In the genomic region with DNA sequence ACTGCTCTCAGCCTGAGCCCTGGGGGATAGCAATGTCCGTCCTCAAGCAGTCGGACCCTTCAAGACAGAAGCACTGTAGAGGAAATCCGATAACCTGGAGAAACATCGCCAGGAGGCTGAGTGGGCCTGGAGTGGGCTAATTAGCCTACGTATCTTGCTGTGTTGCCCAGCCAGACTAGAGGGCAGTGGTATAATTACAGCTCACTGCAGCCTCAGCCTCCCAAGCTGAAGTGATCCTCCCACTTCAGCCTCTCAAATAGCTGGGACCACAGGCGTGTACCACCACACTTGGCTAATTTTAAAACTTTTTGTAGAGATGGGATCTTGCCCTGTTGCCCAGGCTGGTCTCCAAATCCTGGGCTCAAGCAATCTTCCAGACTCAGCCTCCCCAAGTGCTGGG, we compare ENCODE assay signal across 2 cellular contexts.
A peak's percentile ranks its signal among the peaks of the same experiment; 100 is the strongest.
TF ChIP-seq lines count a peak whose summit lies in the region.

No MANE protein-coding gene starts in this region.

TF ChIP-seq in A549, 52 proteins besides CTCF, POLR2A, EP300 and RAD21:
- TF ChIP-seq FOSB (CRISPR knock-in tag; IDR thresholded peaks at IDR 0.05), result no peak
- no peak for TF ChIP-seq CBX8 (IDR thresholded peaks at IDR 0.05)
- TF ChIP-seq, protein P1, sequence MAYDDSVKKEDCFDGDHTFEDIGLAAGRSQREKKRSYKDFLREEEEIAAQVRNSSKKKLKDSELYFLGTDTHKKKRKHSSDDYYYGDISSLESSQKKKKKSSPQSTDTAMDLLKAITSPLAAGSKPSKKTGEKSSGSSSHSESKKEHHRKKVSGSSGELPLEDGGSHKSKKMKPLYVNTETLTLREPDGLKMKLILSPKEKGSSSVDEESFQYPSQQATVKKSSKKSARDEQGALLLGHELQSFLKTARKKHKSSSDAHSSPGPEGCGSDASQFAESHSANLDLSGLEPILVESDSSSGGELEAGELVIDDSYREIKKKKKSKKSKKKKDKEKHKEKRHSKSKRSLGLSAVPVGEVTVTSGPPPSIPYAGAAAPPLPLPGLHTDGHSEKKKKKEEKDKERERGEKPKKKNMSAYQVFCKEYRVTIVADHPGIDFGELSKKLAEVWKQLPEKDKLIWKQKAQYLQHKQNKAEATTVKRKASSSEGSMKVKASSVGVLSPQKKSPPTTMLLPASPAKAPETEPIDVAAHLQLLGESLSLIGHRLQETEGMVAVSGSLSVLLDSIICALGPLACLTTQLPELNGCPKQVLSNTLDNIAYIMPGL (CRISPR knock-in tag; IDR thresholded peaks at IDR 0.05; ENCODE audit: borderline replicate concordance), result no peak

TF ChIP-seq in K562, 482 proteins besides CTCF, POLR2A, EP300 and RAD21:
- TF ChIP-seq, protein P2, sequence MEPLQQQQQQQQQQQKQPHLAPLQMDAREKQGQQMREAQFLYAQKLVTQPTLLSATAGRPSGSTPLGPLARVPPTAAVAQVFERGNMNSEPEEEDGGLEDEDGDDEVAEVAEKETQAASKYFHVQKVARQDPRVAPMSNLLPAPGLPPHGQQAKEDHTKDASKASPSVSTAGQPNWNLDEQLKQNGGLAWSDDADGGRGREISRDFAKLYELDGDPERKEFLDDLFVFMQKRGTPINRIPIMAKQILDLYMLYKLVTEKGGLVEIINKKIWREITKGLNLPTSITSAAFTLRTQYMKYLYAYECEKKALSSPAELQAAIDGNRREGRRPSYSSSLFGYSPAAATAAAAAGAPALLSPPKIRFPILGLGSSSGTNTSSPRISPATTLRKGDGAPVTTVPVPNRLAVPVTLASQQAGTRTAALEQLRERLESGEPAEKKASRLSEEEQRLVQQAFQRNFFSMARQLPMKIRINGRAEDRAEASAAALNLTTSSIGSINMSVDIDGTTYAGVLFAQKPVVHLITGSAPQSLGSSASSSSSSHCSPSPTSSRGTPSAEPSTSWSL (CRISPR knock-in tag; IDR thresholded peaks at IDR 0.05; ENCODE audit: borderline replicate concordance), result no peak
- TF ChIP-seq ZC3H11A (IDR thresholded peaks at IDR 0.05; ENCODE audit: low read depth, low read length) (no peak), IRF2 (CRISPR knock-in tag; IDR thresholded peaks at IDR 0.05) (no peak), ZNF121 (CRISPR knock-in tag; conservative IDR thresholded peaks at IDR 0.05) (peak; percentile 62)
